In the genomic region with DNA sequence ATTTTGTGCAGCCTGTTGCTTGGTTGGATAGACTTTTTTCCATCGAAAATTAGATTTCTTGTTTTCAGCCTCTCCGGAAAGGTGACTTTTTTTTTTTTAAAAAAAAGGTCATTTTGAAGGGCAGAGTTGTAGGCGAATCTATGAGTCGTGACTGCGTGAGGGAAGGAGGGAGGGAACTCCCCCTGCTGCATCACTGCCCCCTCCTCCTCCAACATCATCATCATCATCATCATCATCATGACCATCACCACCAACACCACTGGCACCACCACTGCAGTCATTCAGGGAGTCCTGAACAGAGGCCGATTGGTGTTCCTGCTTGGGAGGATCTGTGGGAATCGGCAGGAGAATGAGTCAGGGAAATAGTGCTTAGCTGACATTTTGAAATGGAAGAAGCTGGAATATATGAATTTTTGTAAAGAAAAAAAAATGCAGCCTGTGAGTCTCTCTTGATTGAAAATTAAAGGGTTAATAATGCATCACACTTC, we compare ENCODE assay signal across 8 cellular contexts. TPM values are rescaled to one million over a fixed set of nuclear protein-coding genes. Genes with fewer than 3 reads are reported as not detected.
DNase-seq lines count a peak whose midpoint lies in the region; ATAC-seq, FAIRE-seq and TF ChIP-seq lines count a peak whose summit lies in the region.

No MANE protein-coding gene starts in this region.

- peaks cover 49% of the 10 kb centered on the region for H3K79me2 ChIP-seq in neural progenitor cell (ENCODE audit: low read depth)

- H3K36me3 ChIP-seq in RWPE2 (ENCODE audit: low read depth) = peaks cover 29% of the 10 kb centered on the region
- H3K36me3 ChIP-seq in neural progenitor cell = no peaks in the 10 kb centered on the region

- H2AFZ ChIP-seq in neural progenitor cell (replicated peaks) = peak overlapping the region; percentile 71

- H3K4me2 ChIP-seq in neural progenitor cell = peak overlapping the region; percentile 92

- peaks cover 39% of the 10 kb centered on the region for H3K4me1 Mint-ChIP-seq in neural progenitor cell

- H3K4me1 ChIP-seq in RWPE2 (ENCODE audit: insufficient read depth, poor library complexity, severe bottlenecking) (peaks cover 38% of the 10 kb centered on the region), neural progenitor cell (peaks cover 29% of the 10 kb centered on the region)

- TF ChIP-seq CTCF in GM12865 (IDR thresholded peaks at IDR 0.05; ENCODE audit: insufficient read depth, low read depth, low read length, missing control alignments) (no peak), RWPE2 (IDR thresholded peaks at IDR 0.05; ENCODE audit: poor library complexity, severe bottlenecking) (no peak), neural progenitor cell (IDR thresholded peaks at IDR 0.05) (no peak)

- FAIRE-seq in GM19239 (lab: Jason Lieb, UNC) = no peak

- H3K9me3 ChIP-seq in RWPE2 (ENCODE audit: severe bottlenecking) (no peaks in the 10 kb centered on the region), neural progenitor cell (ENCODE audit: low read depth) (no peaks in the 10 kb centered on the region)

- H3F3A ChIP-seq in neural progenitor cell (ENCODE audit: low read depth) = peaks cover 10% of the 10 kb centered on the region

- H3K27ac Mint-ChIP-seq in neural progenitor cell = peak overlapping the region; percentile 82

- H3K36me3 Mint-ChIP-seq in neural progenitor cell = peaks cover 9% of the 10 kb centered on the region

- peaks cover 19% of the 10 kb centered on the region for H4K20me1 ChIP-seq in neural progenitor cell (ENCODE audit: low read depth)

- ATAC-seq in RWPE2 (ENCODE audit: low read depth) (no peak), HG03521 (IDR thresholded peaks at IDR 0.05; ENCODE audit: unreplicated experiment) (no peak)

- peak overlapping the region; percentile 86 for H3K4me3 ChIP-seq in GM12865 (ENCODE audit: low read depth, low read length)
- peak overlapping the region; percentile 69 for H3K4me3 ChIP-seq in RWPE2 (ENCODE audit: severe bottlenecking)
- peak overlapping the region; percentile 94 for H3K4me3 ChIP-seq in neural progenitor cell

- no peaks in the 10 kb centered on the region for H3K9me3 Mint-ChIP-seq in neural progenitor cell

- H3K27me3 ChIP-seq in RWPE2 (ENCODE audit: insufficient read depth, poor library complexity, severe bottlenecking) (no peaks in the 10 kb centered on the region), neural progenitor cell (no peaks in the 10 kb centered on the region)

- H3K27me3 Mint-ChIP-seq in neural progenitor cell (ENCODE audit: insufficient read depth, low read depth) = peaks cover 8% of the 10 kb centered on the region

- DNase-seq in GM12865 (ENCODE audit: low read depth) (no peak), RWPE2 (ENCODE audit: low spot score) (no peak), epithelial cell of prostate (ENCODE audit: low read depth, low spot score) (no peak), neural progenitor cell (ENCODE audit: low spot score) (no peak), GM03348 (ENCODE audit: low spot score) (no peak), NCI-H446 (lab: John Stamatoyannopoulos, UW) (no peak), GM19239 (ENCODE audit: insufficient read length, low spot score) (no peak)

- H3K27ac ChIP-seq in RWPE2 (ENCODE audit: poor library complexity, severe bottlenecking) (peak overlapping the region; percentile 96), epithelial cell of prostate (peak overlapping the region; percentile 75), neural progenitor cell (no peak overlapping the region)

- peak overlapping the region; percentile 93 for H3K4me3 Mint-ChIP-seq in neural progenitor cell

- peak overlapping the region; percentile 82 for H3K9ac ChIP-seq in neural progenitor cell

RNA-seq across cellular contexts. Expression of a gene that starts 1.2 kb away (rescaled TPM):
- 30.7 and 32.6 TPM in 2 replicates for total RNA-seq in neural progenitor cell (ENCODE audit: low replicate concordance)
